Comparison of ENCODE assay signal across 19 cellular contexts in the genomic region with DNA sequence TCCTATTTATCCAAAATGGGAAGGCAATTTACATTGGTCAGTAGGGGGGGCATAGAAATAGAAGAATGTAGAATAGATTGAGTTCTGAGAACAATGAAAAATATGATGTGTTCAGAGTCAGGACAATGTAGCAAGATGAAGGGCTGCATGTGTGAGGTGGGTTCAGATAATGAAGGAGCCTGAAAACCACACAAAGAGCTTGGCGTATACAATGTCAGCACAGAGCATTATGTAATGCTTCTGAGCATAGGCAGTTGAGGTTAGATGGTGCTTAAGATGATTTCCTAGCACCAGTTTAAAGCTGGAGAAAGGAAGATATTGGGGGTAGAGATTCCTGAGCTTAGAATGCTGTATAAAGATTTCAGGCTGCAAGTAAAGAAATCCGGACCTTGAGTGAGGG.
DNase-seq lines count a peak whose midpoint lies in the region; ATAC-seq, FAIRE-seq and TF ChIP-seq lines count a peak whose summit lies in the region.
"Had no signal": no experiment of that assay in that cellular context is flagged by ENCODE, and none has a peak within 500 bp of the region (broad histone marks: within the 10 kb centered on the region; RNA-seq: fewer than 3 reads in every experiment).

No MANE protein-coding gene starts in this region.

- H3K36me3 ChIP-seq in Caco-2 (ENCODE audit: control insufficient read depth, insufficient read depth, low read length), result no peaks in the 10 kb centered on the region
- H3K36me3 ChIP-seq in DND-41 (ENCODE audit: insufficient read depth, low read length), result no peaks in the 10 kb centered on the region
- no peaks in the 10 kb centered on the region for H3K36me3 ChIP-seq in astrocyte (ENCODE audit: insufficient read depth, low read length)
- H3K36me3 ChIP-seq in neural progenitor cell, result no peaks in the 10 kb centered on the region

- no peak overlapping the region for H3K4me3 Mint-ChIP-seq in Caco-2 (ENCODE audit: unreplicated experiment)
- H3K4me3 Mint-ChIP-seq in astrocyte (ENCODE audit: unreplicated experiment), result no peak overlapping the region
- H3K4me3 Mint-ChIP-seq in neural progenitor cell, result no peak overlapping the region
- H3K4me3 Mint-ChIP-seq in T-helper 2 cell treated with Interferon-gamma antibody and Interleukin-4, amounts not matched to agents 5 μg/mL and 100 μg/mL, for 36 hours, result no peak overlapping the region
- H3K4me3 Mint-ChIP-seq: H9 had no signal

- intact Hi-C loops in Caco-2 (cut with micrococcal nuclease; ENCODE audit: unreplicated experiment), result loop anchor here (2.0 to 5.0 kb wide), 4 partner anchors 52 to 537 kb away; a partner anchor contains a TSS

- H3K9ac ChIP-seq in DND-41 (ENCODE audit: low read depth, low read length), result peak overlapping the region; percentile 31
- H3K9ac ChIP-seq in astrocyte (ENCODE audit: low read length), result no peak overlapping the region
- no peak overlapping the region for H3K9ac ChIP-seq in neural progenitor cell

- peak overlapping the region; percentile 69 for H3K27ac Mint-ChIP-seq in Caco-2 (ENCODE audit: unreplicated experiment)
- peak overlapping the region; percentile 12 for H3K27ac Mint-ChIP-seq in astrocyte (ENCODE audit: unreplicated experiment)
- peak overlapping the region; percentile 0 for H3K27ac Mint-ChIP-seq in neural progenitor cell
- no peak overlapping the region for H3K27ac Mint-ChIP-seq in T-helper 2 cell treated with Interferon-gamma antibody and Interleukin-4, amounts not matched to agents 5 μg/mL and 100 μg/mL, for 36 hours
- H3K27ac Mint-ChIP-seq: CD4-positive, alpha-beta memory T cell had no signal

- H3K79me2 ChIP-seq in DND-41 (ENCODE audit: insufficient read depth, low read length) (no peaks in the 10 kb centered on the region), astrocyte (ENCODE audit: insufficient read depth, low read length) (no peaks in the 10 kb centered on the region), neural progenitor cell (ENCODE audit: low read depth) (no peaks in the 10 kb centered on the region)

- H3K27ac ChIP-seq in DND-41 (ENCODE audit: low read length) (peak overlapping the region; percentile 79), astrocyte (ENCODE audit: low read depth, low read length) (no peak overlapping the region), neural progenitor cell (no peak overlapping the region)

- DNase-seq in Caco-2, result no peak
- DNase-seq in DND-41, result peak; percentile 43
- no peak for DNase-seq in astrocyte (ENCODE audit: low read depth)
- no peak for DNase-seq in neural progenitor cell (ENCODE audit: low spot score)
- DNase-seq in H54 (ENCODE audit: insufficient read length, low spot score), result no peak
- no peak for DNase-seq in germinal center (ENCODE audit: low spot score)
- no peak for DNase-seq in T-helper 2 cell treated with Interferon-gamma antibody and Interleukin-4, amounts not matched to agents 5 μg/mL and 100 μg/mL, for 36 hours (ENCODE audit: low spot score)
- DNase-seq: C1 segment of cervical spinal cord; CD4-positive, alpha-beta memory T cell; COR-L47; DMS153; EL; GF-D8; GOT3; H9 had no signal

- H2AFZ ChIP-seq in DND-41 (ENCODE audit: low read depth, low read length) (peak overlapping the region; percentile 54), astrocyte (ENCODE audit: low read depth, low read length) (no peak overlapping the region), neural progenitor cell (replicated peaks) (no peak overlapping the region)

- H3K4me1 Mint-ChIP-seq in Caco-2 (ENCODE audit: low read depth, unreplicated experiment), result peaks cover 23% of the 10 kb centered on the region
- peaks cover 33% of the 10 kb centered on the region for H3K4me1 Mint-ChIP-seq in astrocyte (ENCODE audit: low read depth, unreplicated experiment)
- H3K4me1 Mint-ChIP-seq in neural progenitor cell, result peaks cover 42% of the 10 kb centered on the region
- no peaks in the 10 kb centered on the region for H3K4me1 Mint-ChIP-seq in T-helper 2 cell treated with Interferon-gamma antibody and Interleukin-4, amounts not matched to agents 5 μg/mL and 100 μg/mL, for 36 hours (ENCODE audit: low read depth)
- H3K4me1 Mint-ChIP-seq: CD4-positive, alpha-beta memory T cell had no signal

- BruUV-seq in Caco-2 (replicated peaks; lab: Mats Ljungman, UMichigan), result no TSS peak

- H3K9me3 Mint-ChIP-seq in Caco-2 (ENCODE audit: unreplicated experiment), result peaks cover 9% of the 10 kb centered on the region
- H3K9me3 Mint-ChIP-seq in astrocyte (ENCODE audit: unreplicated experiment), result no peaks in the 10 kb centered on the region
- no peaks in the 10 kb centered on the region for H3K9me3 Mint-ChIP-seq in neural progenitor cell
- H3K9me3 Mint-ChIP-seq in T-helper 2 cell treated with Interferon-gamma antibody and Interleukin-4, amounts not matched to agents 5 μg/mL and 100 μg/mL, for 36 hours, result no peaks in the 10 kb centered on the region
- H3K9me3 Mint-ChIP-seq: CD4-positive, alpha-beta memory T cell; H9 had no signal

- H3K4me2 ChIP-seq in DND-41 (ENCODE audit: insufficient read depth, low read length) (peak overlapping the region; percentile 2), astrocyte (ENCODE audit: low read length) (no peak overlapping the region), neural progenitor cell (no peak overlapping the region)

- no peak for FAIRE-seq in astrocyte (lab: Jason Lieb, UNC)
- FAIRE-seq in H54 (lab: Jason Lieb, UNC), result no peak
- FAIRE-seq: GM12891, GM18507 had no signal

- no peak overlapping the region for H3K4me3 ChIP-seq in Caco-2 (ENCODE audit: low read depth, low read length)
- H3K4me3 ChIP-seq in DND-41 (ENCODE audit: low read depth in 1 of 2, low read length in 2 of 2), result no peak overlapping the region
- no peak overlapping the region for H3K4me3 ChIP-seq in astrocyte (ENCODE audit: insufficient read depth, low read depth, low read length)
- H3K4me3 ChIP-seq in neural progenitor cell, result no peak overlapping the region

- CTCF ChIA-PET in Caco-2 (lab: Charles Lee), result interaction anchor here (2.0 kb wide), 1 partner anchor 9 kb away, joined by 9 read pairs; no protein-coding TSS in a partner anchor

- H3K36me3 Mint-ChIP-seq in Caco-2 (ENCODE audit: insufficient read depth, unreplicated experiment) (no peaks in the 10 kb centered on the region), astrocyte (ENCODE audit: low read depth, unreplicated experiment) (no peaks in the 10 kb centered on the region), neural progenitor cell (no peaks in the 10 kb centered on the region)
- no peaks in the 10 kb centered on the region for H3K36me3 Mint-ChIP-seq in T-helper 2 cell treated with Interferon-gamma antibody and Interleukin-4, amounts not matched to agents 5 μg/mL and 100 μg/mL, for 36 hours (ENCODE audit: low read depth)
- H3K36me3 Mint-ChIP-seq: CD4-positive, alpha-beta memory T cell had no signal

- H3F3A ChIP-seq in neural progenitor cell (ENCODE audit: low read depth), result no peaks in the 10 kb centered on the region

- TF ChIP-seq CTCF in Caco-2 (IDR thresholded peaks at IDR 0.05; ENCODE audit: insufficient read depth in 1 of 2, low read depth in 1 of 2, low read length in 1 of 2, severe bottlenecking in 1 of 2, unreplicated experiment in 1 of 2) (no peak), DND-41 (IDR thresholded peaks at IDR 0.05; ENCODE audit: borderline replicate concordance, extremely low read depth, low read length, poor library complexity, severe bottlenecking) (no peak), astrocyte (IDR thresholded peaks at IDR 0.05; ENCODE audit: insufficient read depth, low read depth, low read length) (no peak), neural progenitor cell (IDR thresholded peaks at IDR 0.05) (no peak)

- POLR2A ChIA-PET in Caco-2 (lab: Charles Lee), result no interaction called here

- ATAC-seq in DND-41 (ENCODE audit: insufficient read depth, low read depth) (peak; percentile 96), GM21526 (IDR thresholded peaks at IDR 0.05; ENCODE audit: low FRiP score, unreplicated experiment) (no peak)
- ATAC-seq: HCT116 had no signal

- H3K27me3 ChIP-seq in Caco-2 (replicated peaks; ENCODE audit: control insufficient read depth, insufficient read depth, low read length), result no peaks in the 10 kb centered on the region
- H3K27me3 ChIP-seq in DND-41 (ENCODE audit: insufficient read depth, low read length, poor library complexity), result no peaks in the 10 kb centered on the region
- no peaks in the 10 kb centered on the region for H3K27me3 ChIP-seq in astrocyte (ENCODE audit: insufficient read depth, low read length)
- H3K27me3 ChIP-seq in neural progenitor cell, result no peaks in the 10 kb centered on the region

- H3K4me1 ChIP-seq in Caco-2 (peaks cover 33% of the 10 kb centered on the region), DND-41 (ENCODE audit: insufficient read depth, low read length) (peaks cover 32% of the 10 kb centered on the region), astrocyte (ENCODE audit: insufficient read depth, low read length) (no peaks in the 10 kb centered on the region), neural progenitor cell (peaks cover 6% of the 10 kb centered on the region)

- H3K9me3 ChIP-seq in Caco-2 (no peaks in the 10 kb centered on the region), DND-41 (ENCODE audit: insufficient read depth, low read length, severe bottlenecking) (no peaks in the 10 kb centered on the region), astrocyte (ENCODE audit: insufficient read depth, low read depth, low read length) (no peaks in the 10 kb centered on the region), neural progenitor cell (ENCODE audit: low read depth) (no peaks in the 10 kb centered on the region)

- no peaks in the 10 kb centered on the region for H3K27me3 Mint-ChIP-seq in Caco-2 (ENCODE audit: insufficient read depth, unreplicated experiment)
- H3K27me3 Mint-ChIP-seq in astrocyte (ENCODE audit: low read depth, unreplicated experiment), result no peaks in the 10 kb centered on the region
- H3K27me3 Mint-ChIP-seq in neural progenitor cell (ENCODE audit: insufficient read depth, low read depth), result peaks cover 6% of the 10 kb centered on the region
- H3K27me3 Mint-ChIP-seq in T-helper 2 cell treated with Interferon-gamma antibody and Interleukin-4, amounts not matched to agents 5 μg/mL and 100 μg/mL, for 36 hours (ENCODE audit: low read depth), result peaks cover 2% of the 10 kb centered on the region

- H4K20me1 ChIP-seq in DND-41 (ENCODE audit: insufficient read depth, low read length) (no peaks in the 10 kb centered on the region), astrocyte (ENCODE audit: insufficient read depth, low read length) (no peaks in the 10 kb centered on the region), neural progenitor cell (ENCODE audit: low read depth) (no peaks in the 10 kb centered on the region)

- no peak for TF ChIP-seq POLR2A in H54 (IDR thresholded peaks at IDR 0.05; ENCODE audit: low read depth, low read length)
